ENCODE assay signal across 11 cellular contexts in the genomic region with DNA sequence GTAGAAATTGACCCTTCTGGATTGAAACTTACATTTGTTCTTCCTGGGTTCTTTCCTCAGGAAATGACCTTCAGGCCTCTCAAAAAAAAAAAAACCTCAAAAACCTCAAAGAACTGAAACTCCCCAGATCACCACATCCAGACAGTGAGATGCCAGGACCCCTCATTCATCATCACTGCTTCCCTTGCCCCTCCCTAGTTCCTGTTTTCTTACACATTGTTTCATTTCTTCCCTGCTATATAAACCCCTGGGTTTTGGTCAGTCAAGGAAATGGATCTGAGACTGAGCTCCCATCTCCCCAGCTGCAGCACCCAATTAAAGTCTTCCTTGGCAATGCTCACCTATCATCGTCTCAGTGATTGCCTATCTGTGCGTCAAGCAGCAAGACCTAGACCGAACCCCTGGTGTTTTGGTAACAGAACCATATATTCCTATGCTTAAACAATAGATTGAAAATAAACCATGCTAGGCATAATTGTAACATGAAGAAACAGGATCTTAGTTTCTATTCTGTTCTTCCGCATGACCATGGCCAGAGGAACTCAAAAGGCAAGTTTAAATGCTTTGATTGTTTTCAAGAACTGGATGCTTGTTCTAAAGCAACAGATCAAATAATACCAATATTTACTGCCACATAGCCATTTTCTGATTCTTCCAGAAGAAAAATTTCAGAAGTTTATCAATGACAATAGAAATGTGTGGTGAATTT.
DNase-seq lines count a peak whose midpoint lies in the region; ATAC-seq, FAIRE-seq and TF ChIP-seq lines count a peak whose summit lies in the region.
"Had no signal": no experiment of that assay in that cellular context is flagged by ENCODE, and none has a peak within 500 bp of the region (broad histone marks: within the 10 kb centered on the region; RNA-seq: fewer than 3 reads in every experiment).

No MANE protein-coding gene starts in this region.

- H3K9me3 Mint-ChIP-seq in activated naive CD8-positive, alpha-beta T cell treated with anti-CD3 and anti-CD28 coated beads, Interleukin-2, amount 50 U/mL, for 24 hours, result peaks cover 3% of the 10 kb centered on the region
- H3K9me3 Mint-ChIP-seq in naive thymus-derived CD8-positive, alpha-beta T cell, result no peaks in the 10 kb centered on the region

- H3K4me3 ChIP-seq in NB4 (ENCODE audit: low read depth, low read length) (peak overlapping the region; percentile 59), ovary (no peak overlapping the region), psoas muscle (no peak overlapping the region)
- H3K4me3 ChIP-seq: esophagus squamous epithelium had no signal

- no peaks in the 10 kb centered on the region for H3K36me3 ChIP-seq in ovary
- no peaks in the 10 kb centered on the region for H3K36me3 ChIP-seq in psoas muscle (ENCODE audit: insufficient read depth in 1 of 2, low read depth in 1 of 2)
- H3K36me3 ChIP-seq: esophagus squamous epithelium, neutrophil had no signal

- H3K9me3 ChIP-seq in ovary, result no peaks in the 10 kb centered on the region
- no peaks in the 10 kb centered on the region for H3K9me3 ChIP-seq in psoas muscle
- H3K9me3 ChIP-seq: esophagus squamous epithelium, neutrophil had no signal

- TF ChIP-seq CTCF in NB4 (IDR thresholded peaks at IDR 0.05; ENCODE audit: low read depth, low read length) (no peak), ovary (IDR thresholded peaks at IDR 0.05) (no peak), psoas muscle (IDR thresholded peaks at IDR 0.05) (no peak)

- peaks cover 64% of the 10 kb centered on the region for H3K4me1 Mint-ChIP-seq in activated naive CD8-positive, alpha-beta T cell treated with anti-CD3 and anti-CD28 coated beads, Interleukin-2, amount 50 U/mL, for 24 hours
- peaks cover 23 to 57% (median 43%) of the 10 kb centered on the region in 4 donors for H3K4me1 Mint-ChIP-seq in naive thymus-derived CD8-positive, alpha-beta T cell

- peaks cover 3% of the 10 kb centered on the region for H3K27me3 Mint-ChIP-seq in activated naive CD8-positive, alpha-beta T cell treated with anti-CD3 and anti-CD28 coated beads, Interleukin-2, amount 50 U/mL, for 24 hours
- H3K27me3 Mint-ChIP-seq in naive thymus-derived CD8-positive, alpha-beta T cell, result no peaks in the 10 kb centered on the region

- TF ChIP-seq POLR2A in GM12891 (IDR thresholded peaks at IDR 0.05; ENCODE audit: low read depth, low read length) (peak; percentile 70), NB4 (IDR thresholded peaks at IDR 0.05; ENCODE audit: extremely low read depth, insufficient read length) (no peak), ovary (IDR thresholded peaks at IDR 0.05) (no peak)

- H3K27ac Mint-ChIP-seq in activated naive CD8-positive, alpha-beta T cell treated with anti-CD3 and anti-CD28 coated beads, Interleukin-2, amount 50 U/mL, for 24 hours, result peak overlapping the region; percentile 95
- peak overlapping the region in 6 of 10 donors; percentile 1 to 75 (median 54) for H3K27ac Mint-ChIP-seq in naive thymus-derived CD8-positive, alpha-beta T cell

- FAIRE-seq in GM12891 (lab: Jason Lieb, UNC), result peak; percentile 81

- H3K4me3 Mint-ChIP-seq in activated naive CD8-positive, alpha-beta T cell treated with anti-CD3 and anti-CD28 coated beads, Interleukin-2, amount 50 U/mL, for 24 hours, result peak overlapping the region; percentile 72
- H3K4me3 Mint-ChIP-seq in naive thymus-derived CD8-positive, alpha-beta T cell, result peak overlapping the region in 6 of 10 donors; percentile 17 to 59 (median 49)

- H3K27ac ChIP-seq in ovary (no peak overlapping the region), psoas muscle (no peak overlapping the region)
- H3K27ac ChIP-seq: neutrophil had no signal

- intact Hi-C loops in ovary (cut with DNase I), result no loop called here
- intact Hi-C loops in psoas muscle (cut with DNase I), result no loop called here

- WGBS in ovary, 3 donors, result 79 to 94% (median 91%) methylated on average over 4 of the region's 4 CpGs
- 62 to 82% (median 75%) methylated on average over 4 of the region's 4 CpGs for WGBS in psoas muscle, 3 donors

- H3K4me1 ChIP-seq in ovary (ENCODE audit: insufficient read depth) (no peaks in the 10 kb centered on the region), psoas muscle (no peaks in the 10 kb centered on the region)

- DNase-seq in GM12891 (ENCODE audit: insufficient read length, low spot score) (no peak), NB4 (ENCODE audit: low read depth) (peak; percentile 92), epidermal melanocyte (ENCODE audit: insufficient read length, low spot score) (no peak), ovary (no peak), psoas muscle (no peak)
- peak; percentile 34 for DNase-seq in activated naive CD8-positive, alpha-beta T cell treated with anti-CD3 and anti-CD28 coated beads, Interleukin-2, amount 50 U/mL, for 24 hours
- no peak for DNase-seq in naive thymus-derived CD8-positive, alpha-beta T cell
- DNase-seq: esophagus squamous epithelium, NCI-H510A had no signal

- POLR2A ChIA-PET in naive thymus-derived CD8-positive, alpha-beta T cell (lab: Charles Lee), result no interaction called here

- H3K27me3 ChIP-seq in ovary, result no peaks in the 10 kb centered on the region
- H3K27me3 ChIP-seq in psoas muscle (ENCODE audit: insufficient read depth in 3 of 3, low read length in 2 of 3), result no peaks in the 10 kb centered on the region
- H3K27me3 ChIP-seq: esophagus squamous epithelium, neutrophil had no signal

- no peak for TF ChIP-seq EP300 in ovary (IDR thresholded peaks at IDR 0.05)

- H3K36me3 Mint-ChIP-seq in activated naive CD8-positive, alpha-beta T cell treated with anti-CD3 and anti-CD28 coated beads, Interleukin-2, amount 50 U/mL, for 24 hours (ENCODE audit: low read depth), result peaks cover 4% of the 10 kb centered on the region
- H3K36me3 Mint-ChIP-seq in naive thymus-derived CD8-positive, alpha-beta T cell, result no peaks in the 10 kb centered on the region

- peak; percentile 16 for ATAC-seq in activated naive CD8-positive, alpha-beta T cell treated with anti-CD3 and anti-CD28 coated beads, Interleukin-2, amount 50 U/mL, for 24 hours
- ATAC-seq in naive thymus-derived CD8-positive, alpha-beta T cell, result no peak
- ATAC-seq in HG02642 (IDR thresholded peaks at IDR 0.05; ENCODE audit: poor library complexity, unreplicated experiment) (no peak), psoas muscle (no peak)

TF ChIP-seq in GM12891, 5 proteins besides CTCF, POLR2A, EP300 and RAD21:
- peak; percentile 64; the same call in 1 of the 2 replicates for TF ChIP-seq POU2F2 (IDR thresholded peaks at IDR 0.05; ENCODE audit: low read depth, low read length)
- no peak for TF ChIP-seq TAF1 (IDR thresholded peaks at IDR 0.05; ENCODE audit: low read depth, low read length)
- TF ChIP-seq POLR2AphosphoS5 (IDR thresholded peaks at IDR 0.05; ENCODE audit: low read depth, low read length), result 0 out of 2 replicates have a peak, but pooled peaks have one; percentile 46
- TF ChIP-seq PAX5 (IDR thresholded peaks at IDR 0.05; ENCODE audit: insufficient read depth, low read length, severe bottlenecking), result no peak
- TF ChIP-seq SPI1 (IDR thresholded peaks at IDR 0.05; ENCODE audit: low read depth, low read length), result peak; percentile 80

Comparison
In these comparisons a context has a peak if more than half of its experiments do, and no peak if none do; other contexts are left out.
1. DNase-seq: peak in NB4 (single experiment) and activated naive CD8-positive, alpha-beta T cell treated with anti-CD3 and anti-CD28 coated beads, Interleukin-2, amount 50 U/mL, for 24 hours (single experiment); none in GM12891 (single experiment), naive thymus-derived CD8-positive, alpha-beta T cell (0 of 10), epidermal melanocyte (single experiment), ovary (0 of 5) and psoas muscle (0 of 2).